ENCODE assay signal across 1 cellular context in the genomic region with DNA sequence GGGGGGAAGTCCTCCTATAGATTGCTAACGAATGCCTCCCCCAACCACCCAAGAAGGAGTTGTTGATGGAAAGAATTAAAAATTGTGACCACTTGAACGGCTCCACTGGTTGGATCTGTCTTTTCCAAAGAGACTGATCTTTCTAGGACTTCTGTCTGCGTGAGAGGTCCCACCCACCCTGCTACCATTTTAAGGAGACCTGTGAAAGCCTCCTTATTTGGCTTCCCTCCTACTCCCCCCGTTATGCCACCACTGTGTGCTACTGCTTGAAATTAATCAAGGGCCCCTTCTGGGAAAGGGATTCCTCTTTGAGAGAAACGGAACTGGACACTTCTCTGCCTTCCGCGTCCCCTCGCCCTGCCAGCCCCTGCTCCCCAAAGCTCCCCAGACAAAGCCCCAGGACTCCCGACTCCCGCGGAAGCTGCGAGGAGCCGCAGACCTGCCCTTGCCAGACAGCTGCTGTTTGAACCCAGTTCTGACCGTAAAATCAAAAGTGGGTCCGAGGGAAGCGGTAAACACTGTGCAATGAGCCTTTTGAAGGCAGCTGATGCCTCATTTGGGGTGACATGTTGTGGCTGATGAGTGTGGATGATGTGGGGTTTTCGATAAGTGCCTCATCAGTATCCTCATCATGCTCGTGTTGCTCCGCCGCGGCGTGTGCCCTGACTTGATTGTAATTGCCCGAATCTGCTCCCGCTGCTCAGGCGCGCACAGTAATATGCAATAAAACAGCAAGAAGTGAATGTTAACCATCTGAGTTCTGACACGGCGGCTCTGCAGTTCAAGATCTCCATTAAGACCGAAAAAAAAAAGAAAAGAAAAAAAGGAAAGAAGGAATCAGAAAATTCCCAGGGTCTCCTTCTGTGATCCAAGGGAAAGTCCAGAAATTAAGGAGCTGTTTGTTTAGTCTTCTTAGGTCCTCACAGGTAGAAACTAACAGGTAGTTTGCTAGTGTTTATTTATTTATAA.
TF ChIP-seq lines count a peak whose summit lies in the region.

No MANE protein-coding gene starts in this region.

TF ChIP-seq in HEK293, 187 proteins besides CTCF, POLR2A, EP300 and RAD21 (continued from another document):
- TF ChIP-seq, protein P1, sequence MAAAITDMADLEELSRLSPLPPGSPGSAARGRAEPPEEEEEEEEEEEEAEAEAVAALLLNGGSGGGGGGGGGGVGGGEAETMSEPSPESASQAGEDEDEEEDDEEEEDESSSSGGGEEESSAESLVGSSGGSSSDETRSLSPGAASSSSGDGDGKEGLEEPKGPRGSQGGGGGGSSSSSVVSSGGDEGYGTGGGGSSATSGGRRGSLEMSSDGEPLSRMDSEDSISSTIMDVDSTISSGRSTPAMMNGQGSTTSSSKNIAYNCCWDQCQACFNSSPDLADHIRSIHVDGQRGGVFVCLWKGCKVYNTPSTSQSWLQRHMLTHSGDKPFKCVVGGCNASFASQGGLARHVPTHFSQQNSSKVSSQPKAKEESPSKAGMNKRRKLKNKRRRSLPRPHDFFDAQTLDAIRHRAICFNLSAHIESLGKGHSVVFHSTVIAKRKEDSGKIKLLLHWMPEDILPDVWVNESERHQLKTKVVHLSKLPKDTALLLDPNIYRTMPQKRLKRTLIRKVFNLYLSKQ (tag by site-specific recombination; IDR thresholded peaks at IDR 0.05; ENCODE audit: borderline replicate concordance): no peak
- TF ChIP-seq ZEB2 (tag by site-specific recombination; IDR thresholded peaks at IDR 0.05) (0 out of 2 replicates have a peak, but pooled peaks have one; percentile 57), PRDM10 (tag by site-specific recombination; IDR thresholded peaks at IDR 0.05) (peak; percentile 53; the same call in 1 of the 2 replicates), ZFP69B (tag by site-specific recombination; IDR thresholded peaks at IDR 0.05) (no peak), ZNF223 (tag by site-specific recombination; IDR thresholded peaks at IDR 0.05) (no peak), ZXDB (tag by site-specific recombination; IDR thresholded peaks at IDR 0.05) (peak; percentile 50)
